In genomic region chr14:94381149-94382030, GRCh38 we compare ENCODE assay signal across 1 cellular context.
TF ChIP-seq lines count a peak whose summit lies in the region.

No MANE protein-coding gene starts in this region.

TF ChIP-seq in liver, 16 proteins besides CTCF, POLR2A, EP300 and RAD21 (continued from another document):
- TF ChIP-seq REST (IDR thresholded peaks at IDR 0.05), result no peak
- no peak for TF ChIP-seq FOXA2 (IDR thresholded peaks at IDR 0.05)
- TF ChIP-seq TAF1 (conservative IDR thresholded peaks at IDR 0.05), result no peak
- TF ChIP-seq HNF4A (conservative IDR thresholded peaks at IDR 0.05), result no peak
- TF ChIP-seq ZBTB33 (IDR thresholded peaks at IDR 0.05), result no peak
